In the genomic region with DNA sequence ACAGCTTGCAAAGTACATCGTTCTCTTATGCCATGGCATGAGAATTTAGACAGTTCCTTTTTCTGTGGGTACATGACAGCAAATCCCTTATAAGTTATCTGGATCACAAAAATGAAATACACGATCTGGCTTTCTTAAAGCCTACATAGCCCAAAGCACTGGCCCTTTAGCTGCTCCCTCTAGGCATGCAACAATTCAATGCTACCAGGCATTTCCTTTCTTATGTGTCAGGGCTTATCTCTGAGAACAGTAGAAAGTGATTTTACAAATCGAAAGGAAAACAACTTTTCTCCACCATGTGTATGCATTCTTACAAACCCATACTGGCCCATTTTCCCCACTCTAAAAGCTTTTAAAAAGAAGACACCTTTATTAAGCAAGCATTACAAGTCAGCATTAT, we compare ENCODE assay signal across 30 cellular contexts.
"Had no signal": no experiment of that assay in that cellular context is flagged by ENCODE, and none has a peak within 500 bp of the region (broad histone marks: within the 10 kb centered on the region; RNA-seq: fewer than 3 reads in every experiment).

No MANE protein-coding gene starts in this region.

- H3K36me3 Mint-ChIP-seq: activated naive CD4-positive, alpha-beta T cell treated with anti-CD3 and anti-CD28 coated beads, Interleukin-2, amount 50 U/mL, for 24 hours had no signal

- H3K9ac ChIP-seq: SK-N-SH had no signal

- H3K9me2 ChIP-seq: SK-N-SH had no signal

- H3K27ac Mint-ChIP-seq: activated CD8-positive, alpha-beta T cell treated with anti-CD3 and anti-CD28 coated beads, Interleukin-2, amount 10 ng/mL, durations not matched to agents 7 days and 5 days; activated naive CD4-positive, alpha-beta T cell treated with anti-CD3 and anti-CD28 coated beads, Interleukin-2, amount 50 U/mL, for 24 hours; activated T-cell treated with anti-CD3 and anti-CD28 coated beads, Interleukin-2, amount 50 U/mL, for 24 hours; activated T-helper 1 cell treated with anti-CD3 and anti-CD28 coated beads, Interleukin-12 subunit alpha, Interleukin-12 subunit beta, Interleukin-2, Interleukin-4 antibody, amounts not matched to agents 30 ng/mL and 10 ng/mL and 1 ng/mL, durations not matched to agents 14 hours and 24 hours and 36 hours had no signal

- H3K27me3 ChIP-seq: ascending aorta, body of pancreas, Peyer's patch, SJCRH30 had no signal

- H3K36me3 ChIP-seq: ascending aorta, Peyer's patch, SJCRH30, WERI-Rb-1 had no signal

- H3K9me3 Mint-ChIP-seq: activated naive CD4-positive, alpha-beta T cell treated with anti-CD3 and anti-CD28 coated beads, Interleukin-2, amount 50 U/mL, for 24 hours; activated T-cell treated with anti-CD3 and anti-CD28 coated beads, Interleukin-2, amount 50 U/mL, for 24 hours; activated T-helper 1 cell treated with anti-CD3 and anti-CD28 coated beads, Interleukin-12 subunit alpha, Interleukin-12 subunit beta, Interleukin-2, Interleukin-4 antibody, amounts not matched to agents 30 ng/mL and 10 ng/mL and 1 ng/mL, durations not matched to agents 14 hours and 24 hours and 36 hours had no signal

- FAIRE-seq: bronchial epithelial cell had no signal

- H3K4me3 Mint-ChIP-seq: activated CD8-positive, alpha-beta T cell treated with anti-CD3 and anti-CD28 coated beads, Interleukin-2, amount 10 ng/mL, durations not matched to agents 7 days and 5 days; activated naive CD4-positive, alpha-beta T cell treated with anti-CD3 and anti-CD28 coated beads, Interleukin-2, amount 50 U/mL, for 24 hours; activated T-cell treated with anti-CD3 and anti-CD28 coated beads, Interleukin-2, amount 50 U/mL, for 24 hours; activated T-helper 1 cell treated with anti-CD3 and anti-CD28 coated beads, Interleukin-12 subunit alpha, Interleukin-12 subunit beta, Interleukin-2, Interleukin-4 antibody, amounts not matched to agents 30 ng/mL and 10 ng/mL and 1 ng/mL, durations not matched to agents 14 hours and 24 hours and 36 hours had no signal

- DNase-seq: activated CD4-positive, alpha-beta T cell treated with anti-CD3 and anti-CD28 coated beads for 48 hours; activated CD4-positive, alpha-beta T cell treated with anti-CD3 and anti-CD28 coated beads, Interleukin-2, amount 50 U/mL, for 4 hours; activated CD8-positive, alpha-beta memory T cell treated with anti-CD3 and anti-CD28 coated beads, Interleukin-2, amount 50 U/mL, for 48 hours; activated CD8-positive, alpha-beta T cell treated with anti-CD3 and anti-CD28 coated beads, Interleukin-2, amount 10 ng/mL, durations not matched to agents 7 days and 5 days; activated effector memory CD4-positive, alpha-beta T cell treated with Interleukin-2 at 50 U/mL for 16 hours; activated naive CD4-positive, alpha-beta T cell; activated T-cell treated with anti-CD3 and anti-CD28 coated beads, Interleukin-2, amount 50 U/mL, for 24 hours; body of pancreas; central memory CD4-positive, alpha-beta T cell; NCI-H1092 treated with DMSO at 0.1 percent for 48 hours; NCI-H1417 treated with DMSO at 0.1 percent for 48 hours; NCI-H1694 treated with DMSO at 0.1 percent for 48 hours; NCI-H2029 treated with DMSO at 0.1 percent for 48 hours; NCI-H345; NCI-H510A; NCI-H526 treated with DMSO at 0.1 percent for 48 hours; NCI-H82; NK-92 treated with Interleukin-12 subunit alpha and Interleukin-12 subunit beta, amount 100 ng/mL, for 24 hours; Peyer's patch; Right ventricle myocardium superior; SJCRH30; SK-N-SH; T-helper 1 cell; WERI-Rb-1 had no signal

- H3K9me3 ChIP-seq: ascending aorta, body of pancreas, Peyer's patch, SJCRH30, SK-N-SH had no signal

- ATAC-seq: activated CD4-positive, CD25-positive, alpha-beta regulatory T cell treated with anti-CD3 and anti-CD28 coated beads, Interleukin-2, amount 50 U/mL, for 24 hours; activated CD8-positive, alpha-beta T cell treated with anti-CD3 and anti-CD28 coated beads, Interleukin-2, amount 10 ng/mL, durations not matched to agents 7 days and 5 days; body of pancreas had no signal

- H3K4me1 ChIP-seq: ascending aorta, body of pancreas, Peyer's patch, SJCRH30 had no signal

- H3K4me1 Mint-ChIP-seq: activated naive CD4-positive, alpha-beta T cell treated with anti-CD3 and anti-CD28 coated beads, Interleukin-2, amount 50 U/mL, for 24 hours had no signal

- H3K4me2 ChIP-seq: SK-N-SH had no signal

- H3K4me3 ChIP-seq: ascending aorta, body of pancreas, Peyer's patch, SJCRH30 had no signal

- H3K27ac ChIP-seq: ascending aorta, body of pancreas, Peyer's patch, RWPE1, SJCRH30, WERI-Rb-1 had no signal
